In genomic region chr1:64675718-64676345, GRCh38 we compare ENCODE assay signal across 8 cellular contexts.
DNase-seq lines count a peak whose midpoint lies in the region; ATAC-seq, FAIRE-seq and TF ChIP-seq lines count a peak whose summit lies in the region.

No MANE protein-coding gene starts in this region.

- H3K27ac ChIP-seq in DND-41 (ENCODE audit: low read length) (no peak overlapping the region), astrocyte (ENCODE audit: low read depth, low read length) (no peak overlapping the region), HepG2 (ENCODE audit: extremely low read length, insufficient read depth, low read length) (no peak overlapping the region)

- H3K4me1 ChIP-seq in DND-41 (ENCODE audit: insufficient read depth, low read length) (no peaks in the 10 kb centered on the region), astrocyte (ENCODE audit: insufficient read depth, low read length) (no peaks in the 10 kb centered on the region), HepG2 (ENCODE audit: insufficient read depth, low read length) (no peaks in the 10 kb centered on the region)

- TF ChIP-seq POLR2A in HepG2 (IDR thresholded peaks at IDR 0.05; ENCODE audit: insufficient read depth in 1 of 2, low read depth in 2 of 2, low read length in 2 of 2): no peak

- intact Hi-C loops in HepG2 (cut with micrococcal nuclease; ENCODE audit: unreplicated experiment): loop anchor here (1.0 to 5.0 kb wide), 2 partner anchors 124 to 407 kb away; no protein-coding TSS in a partner anchor

- no peak overlapping the region for H3K27ac Mint-ChIP-seq in astrocyte (ENCODE audit: unreplicated experiment)
- no peak overlapping the region for H3K27ac Mint-ChIP-seq in activated naive CD8-positive, alpha-beta T cell treated with anti-CD3 and anti-CD28 coated beads, Interleukin-2, amount 50 U/mL, for 24 hours

- H3K9me3 ChIP-seq in DND-41 (ENCODE audit: insufficient read depth, low read length, severe bottlenecking) (no peaks in the 10 kb centered on the region), astrocyte (ENCODE audit: insufficient read depth, low read depth, low read length) (no peaks in the 10 kb centered on the region), HepG2 (ENCODE audit: low read length) (no peaks in the 10 kb centered on the region)

- H2AFZ ChIP-seq in DND-41 (ENCODE audit: low read depth, low read length) (no peak overlapping the region), astrocyte (ENCODE audit: low read depth, low read length) (no peak overlapping the region), HepG2 (ENCODE audit: low read length) (no peak overlapping the region)

- H3K9me3 Mint-ChIP-seq in astrocyte (ENCODE audit: unreplicated experiment): no peaks in the 10 kb centered on the region
- H3K9me3 Mint-ChIP-seq in activated naive CD8-positive, alpha-beta T cell treated with anti-CD3 and anti-CD28 coated beads, Interleukin-2, amount 50 U/mL, for 24 hours: no peaks in the 10 kb centered on the region

- no peak overlapping the region for H3K4me2 ChIP-seq in DND-41 (ENCODE audit: insufficient read depth, low read length)
- H3K4me2 ChIP-seq in astrocyte (ENCODE audit: low read length): no peak overlapping the region
- H3K4me2 ChIP-seq in HepG2 (ENCODE audit: low read depth, low read length): no peak overlapping the region

- H3K79me2 ChIP-seq in DND-41 (ENCODE audit: insufficient read depth, low read length) (no peaks in the 10 kb centered on the region), astrocyte (ENCODE audit: insufficient read depth, low read length) (no peaks in the 10 kb centered on the region), HepG2 (ENCODE audit: insufficient read depth, low read length) (no peaks in the 10 kb centered on the region)

- DNase-seq in DND-41 (no peak), astrocyte (ENCODE audit: low read depth) (no peak), HepG2 (ENCODE audit: low spot score) (peak; percentile 3), GDM1 (lab: John Stamatoyannopoulos, UW) (no peak)
- no peak for DNase-seq in activated naive CD8-positive, alpha-beta T cell treated with anti-CD3 and anti-CD28 coated beads, Interleukin-2, amount 50 U/mL, for 24 hours
- DNase-seq in activated T-cell treated with anti-CD3 and anti-CD28 coated beads, Interleukin-2, amount 50 U/mL, for 48 hours: no peak
- no peak for DNase-seq in stimulated activated CD4-positive, alpha-beta T cell treated with anti-CD3 and anti-CD28 coated beads, Interleukin-1b, Interleukin-23, amount 100 ng/mL, for 48 hours

- H3K4me3 ChIP-seq in DND-41 (ENCODE audit: low read depth in 1 of 2, low read length in 2 of 2) (no peak overlapping the region), astrocyte (ENCODE audit: insufficient read depth, low read depth, low read length) (no peak overlapping the region), HepG2 (replicated peaks in 1 of 3; ENCODE audit: insufficient read depth in 1 of 3, low read depth in 2 of 3, low read length in 3 of 3) (no peak overlapping the region)

- no peak overlapping the region for H3K9ac ChIP-seq in DND-41 (ENCODE audit: low read depth, low read length)
- no peak overlapping the region for H3K9ac ChIP-seq in astrocyte (ENCODE audit: low read length)
- no peak overlapping the region for H3K9ac ChIP-seq in HepG2 (ENCODE audit: insufficient read depth, low read depth, low read length)

- TF ChIP-seq EP300 in HepG2 (IDR thresholded peaks at IDR 0.05; ENCODE audit: low read depth in 2 of 2, low read length in 2 of 2): no peak
- no peak for TF ChIP-seq EP300 in HepG2 (CRISPR knock-in tag; IDR thresholded peaks at IDR 0.05; ENCODE audit: borderline replicate concordance)

- in situ Hi-C loops in HepG2 (cut with HindIII; ENCODE audit: extremely low pct_ligation_motif_present, low pct_unique_long_range_greater_than_20kb): loop anchor here (10.0 kb wide), 1 partner anchor 411 kb away; no protein-coding TSS in a partner anchor

- H4K20me1 ChIP-seq in DND-41 (ENCODE audit: insufficient read depth, low read length) (no peaks in the 10 kb centered on the region), astrocyte (ENCODE audit: insufficient read depth, low read length) (no peaks in the 10 kb centered on the region), HepG2 (ENCODE audit: insufficient read depth, low read length) (no peaks in the 10 kb centered on the region)

- TF ChIP-seq CTCF in DND-41 (IDR thresholded peaks at IDR 0.05; ENCODE audit: borderline replicate concordance, extremely low read depth, low read length, poor library complexity, severe bottlenecking): peak; percentile 54
- peak; percentile 57 for TF ChIP-seq CTCF in astrocyte (IDR thresholded peaks at IDR 0.05; ENCODE audit: insufficient read depth, low read depth, low read length)
- TF ChIP-seq CTCF in HepG2 (CRISPR knock-in tag; IDR thresholded peaks at IDR 0.05): peak; percentile 43; the same call in 1 of the 2 replicates

- H3K4me3 Mint-ChIP-seq in astrocyte (ENCODE audit: unreplicated experiment): no peak overlapping the region
- H3K4me3 Mint-ChIP-seq in activated naive CD8-positive, alpha-beta T cell treated with anti-CD3 and anti-CD28 coated beads, Interleukin-2, amount 50 U/mL, for 24 hours: no peak overlapping the region

- BruUV-seq in HepG2 (replicated peaks; lab: Mats Ljungman, UMichigan): no TSS peak

- CTCF ChIA-PET in HepG2 (lab: Yijun Ruan, JAX; ENCODE audit: low intra/inter-chr PET ratio, low total read pairs): interaction anchor here (1.8 kb wide), 1 partner anchor 407 kb away, joined by 12 read pairs; no protein-coding TSS in a partner anchor

- H3K27me3 ChIP-seq in DND-41 (ENCODE audit: insufficient read depth, low read length, poor library complexity): peaks cover 5% of the 10 kb centered on the region
- H3K27me3 ChIP-seq in astrocyte (ENCODE audit: insufficient read depth, low read length): no peaks in the 10 kb centered on the region
- H3K27me3 ChIP-seq in HepG2 (ENCODE audit: control insufficient read depth in 1 of 2, insufficient read depth in 2 of 2, low read length in 2 of 2): peaks cover 1 to 3% of the 10 kb centered on the region in 2 experiments; a peak in 1 of 5 replicates

- no peaks in the 10 kb centered on the region for H3K36me3 ChIP-seq in DND-41 (ENCODE audit: insufficient read depth, low read length)
- H3K36me3 ChIP-seq in astrocyte (ENCODE audit: insufficient read depth, low read length): peaks cover 8% of the 10 kb centered on the region
- no peaks in the 10 kb centered on the region for H3K36me3 ChIP-seq in HepG2 (replicated peaks in 1 of 2; ENCODE audit: control insufficient read depth in 1 of 2, insufficient read depth in 2 of 2, low read length in 2 of 2)

- no peak for ATAC-seq in DND-41 (ENCODE audit: insufficient read depth, low read depth)
- peak; percentile 61 for ATAC-seq in HG03432 (IDR thresholded peaks at IDR 0.05; ENCODE audit: unreplicated experiment)
- ATAC-seq in HepG2: no peak
- no peak for ATAC-seq in activated naive CD8-positive, alpha-beta T cell treated with anti-CD3 and anti-CD28 coated beads, Interleukin-2, amount 50 U/mL, for 24 hours

- TF ChIP-seq RAD21 in HepG2 (CRISPR knock-in tag; IDR thresholded peaks at IDR 0.05): no peak

- H3K27me3 Mint-ChIP-seq in astrocyte (ENCODE audit: low read depth, unreplicated experiment): no peaks in the 10 kb centered on the region
- peaks cover 1% of the 10 kb centered on the region for H3K27me3 Mint-ChIP-seq in activated naive CD8-positive, alpha-beta T cell treated with anti-CD3 and anti-CD28 coated beads, Interleukin-2, amount 50 U/mL, for 24 hours

- POLR2A ChIA-PET in HepG2 (lab: Yijun Ruan, JAX): no interaction called here

- 26% methylated on average over 4 of the region's 4 CpGs for WGBS in HepG2 (ENCODE audit: low lambda C conversion rate)

- peaks cover 10% of the 10 kb centered on the region for H3K36me3 Mint-ChIP-seq in astrocyte (ENCODE audit: low read depth, unreplicated experiment)
- no peaks in the 10 kb centered on the region for H3K36me3 Mint-ChIP-seq in activated naive CD8-positive, alpha-beta T cell treated with anti-CD3 and anti-CD28 coated beads, Interleukin-2, amount 50 U/mL, for 24 hours (ENCODE audit: low read depth)

- FAIRE-seq in astrocyte (lab: Jason Lieb, UNC) (no peak), HepG2 (lab: Jason Lieb, UNC) (no peak)

- H3K4me1 Mint-ChIP-seq in astrocyte (ENCODE audit: low read depth, unreplicated experiment): no peaks in the 10 kb centered on the region
- no peaks in the 10 kb centered on the region for H3K4me1 Mint-ChIP-seq in activated naive CD8-positive, alpha-beta T cell treated with anti-CD3 and anti-CD28 coated beads, Interleukin-2, amount 50 U/mL, for 24 hours

TF ChIP-seq in HepG2, 621 proteins besides CTCF, POLR2A, EP300 and RAD21:
- TF ChIP-seq ZNF138 (CRISPR knock-in tag; IDR thresholded peaks at IDR 0.05; ENCODE audit: low read depth): no peak
- TF ChIP-seq SMC3 (IDR thresholded peaks at IDR 0.05; ENCODE audit: low read length): peak; percentile 27; the same call in 1 of the 2 replicates
